17 cellular contexts compared by ENCODE assay signal in the genomic region with DNA sequence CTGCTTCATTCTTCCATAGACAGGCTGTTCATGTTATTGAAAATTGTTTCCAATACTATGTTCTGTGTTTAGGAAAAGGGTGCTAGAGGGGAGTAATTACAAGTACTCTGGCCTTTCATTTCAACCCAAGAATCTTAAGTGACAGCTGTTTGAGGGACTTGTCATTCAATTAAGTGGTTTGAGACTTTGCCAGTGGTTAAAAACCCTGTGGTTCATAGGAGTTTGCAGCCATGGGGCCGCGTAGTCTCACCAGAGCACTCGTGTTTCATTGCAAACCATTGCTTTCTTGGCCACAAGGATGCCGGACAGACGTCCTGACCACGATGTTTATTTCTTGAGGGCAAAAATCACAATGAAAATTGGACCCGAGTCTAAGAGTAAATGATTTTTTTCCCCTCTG.
"Had no signal": no experiment of that assay in that cellular context is flagged by ENCODE, and none has a peak within 500 bp of the region (broad histone marks: within the 10 kb centered on the region; RNA-seq: fewer than 3 reads in every experiment).

No MANE protein-coding gene starts in this region.

- H3K9me3 ChIP-seq: esophagus muscularis mucosa, gastroesophageal sphincter, left lung, lower lobe of right lung, pancreas had no signal

- H3K4me1 ChIP-seq: gastroesophageal sphincter, left lung, lower lobe of right lung had no signal

- DNase-seq: effector memory CD8-positive, alpha-beta T cell; foreskin fibroblast; glutamatergic neuron; left lung; lower lobe of right lung; nucleus accumbens; pancreas; right cardiac atrium; stimulated activated CD4-positive, alpha-beta T cell treated with anti-CD3 and anti-CD28 coated beads, Interleukin-2, amount 100 ng/mL, for 48 hours; stimulated activated naive CD4-positive, alpha-beta T cell treated with Interleukin-2 at 50 U/mL for 16 hours; trophoblast cell had no signal

- H3K4me3 ChIP-seq: esophagus muscularis mucosa, gastroesophageal sphincter, left lung, lower lobe of right lung, neural progenitor cell, pancreas, smooth muscle cell had no signal

- ATAC-seq: effector memory CD8-positive, alpha-beta T cell; gastroesophageal sphincter; left lung; lower lobe of right lung; natural killer cell treated with Interleukin-12 subunit alpha and Interleukin-12 subunit beta and Interleukin-15 and Interleukin-18, amount 100 ng/mL, for 72 hours; pancreas; right cardiac atrium had no signal

- H3K36me3 ChIP-seq: esophagus muscularis mucosa, gastroesophageal sphincter, left lung, lower lobe of right lung, neural progenitor cell, pancreas had no signal

- H3K27me3 ChIP-seq: esophagus muscularis mucosa, gastroesophageal sphincter, left lung, neural progenitor cell, pancreas had no signal

- H3K27ac ChIP-seq: epithelial cell of prostate, esophagus muscularis mucosa, gastroesophageal sphincter, left lung, lower lobe of right lung, neural progenitor cell, pancreas had no signal
